Comparison of ENCODE assay signal across 8 cellular contexts in genomic region chr5:54985301-54986268, GRCh38. TPM values are rescaled to one million over a fixed set of nuclear protein-coding genes. Genes with fewer than 3 reads are reported as not detected.
A peak's percentile ranks its signal among the peaks of the same experiment; 100 is the strongest.
DNase-seq lines count a peak whose midpoint lies in the region; FAIRE-seq and TF ChIP-seq lines count a peak whose summit lies in the region.

A gene with protein sequence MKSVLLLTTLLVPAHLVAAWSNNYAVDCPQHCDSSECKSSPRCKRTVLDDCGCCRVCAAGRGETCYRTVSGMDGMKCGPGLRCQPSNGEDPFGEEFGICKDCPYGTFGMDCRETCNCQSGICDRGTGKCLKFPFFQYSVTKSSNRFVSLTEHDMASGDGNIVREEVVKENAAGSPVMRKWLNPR (minus strand): TSS chr5:54985593. CDS start chr5:54985517, 76 bp downstream.

- intact Hi-C loops in activated CD4-positive, alpha-beta memory T cell treated with anti-CD3 and anti-CD28 coated beads for 36 hours (cut with micrococcal nuclease): no loop called here
- intact Hi-C loops in colonic mucosa (cut with DNase I): no loop called here

- TF ChIP-seq CTCF in colonic mucosa (IDR thresholded peaks at IDR 0.05): no peak

- no peak within 1 kb of the TSS for H3K27ac ChIP-seq in subcutaneous abdominal adipose tissue (ENCODE audit: low read depth, low read length)
- no peak within 1 kb of the TSS for H3K27ac ChIP-seq in colonic mucosa

- no peak within 1 kb of the TSS for H3K27ac Mint-ChIP-seq in activated CD4-positive, alpha-beta memory T cell treated with anti-CD3 and anti-CD28 coated beads, Interleukin-2, amount 10 ng/mL, durations not matched to agents 7 days and 5 days
- H3K27ac Mint-ChIP-seq in activated CD4-positive, alpha-beta memory T cell treated with anti-CD3 and anti-CD28 coated beads for 36 hours: no peak within 1 kb of the TSS

- no peaks in the 10 kb centered on the region for H3K36me3 Mint-ChIP-seq in activated CD4-positive, alpha-beta memory T cell treated with anti-CD3 and anti-CD28 coated beads, Interleukin-2, amount 10 ng/mL, durations not matched to agents 7 days and 5 days (ENCODE audit: low read depth)
- H3K36me3 Mint-ChIP-seq in activated CD4-positive, alpha-beta memory T cell treated with anti-CD3 and anti-CD28 coated beads for 36 hours: no peaks in the 10 kb centered on the region

- H3K4me3 ChIP-seq in subcutaneous abdominal adipose tissue (ENCODE audit: low read depth in 1 of 5, low read length in 5 of 5) (peak within 1 kb of the TSS in 3 of 5 donors; percentile 8 to 41 (median 36)), colonic mucosa (no peak within 1 kb of the TSS)

- no peak for DNase-seq in activated CD4-positive, alpha-beta memory T cell treated with anti-CD3 and anti-CD28 coated beads, Interleukin-2, amount 10 ng/mL, durations not matched to agents 7 days and 5 days
- DNase-seq in activated CD4-positive, alpha-beta memory T cell treated with anti-CD3 and anti-CD28 coated beads for 36 hours: no peak
- DNase-seq in SW 1271 (lab: John Stamatoyannopoulos, UW) (peak; percentile 32 to 43), glomerular endothelial cell (ENCODE audit: extremely low read depth, low read depth, low spot score) (peak; percentile 93), COLO829 (ENCODE audit: low spot score) (no peak), colonic mucosa (no peak), RCC 7860 (ENCODE audit: low spot score) (no peak)

- no peak within 1 kb of the TSS for H3K9ac ChIP-seq in subcutaneous abdominal adipose tissue (ENCODE audit: low read length in 5 of 5)
- no peak within 1 kb of the TSS for H3K9ac ChIP-seq in colonic mucosa (ENCODE audit: low read depth in 2 of 2, low read length in 2 of 2)

- peaks cover 57% of the 10 kb centered on the region for H3K4me1 Mint-ChIP-seq in activated CD4-positive, alpha-beta memory T cell treated with anti-CD3 and anti-CD28 coated beads, Interleukin-2, amount 10 ng/mL, durations not matched to agents 7 days and 5 days
- H3K4me1 Mint-ChIP-seq in activated CD4-positive, alpha-beta memory T cell treated with anti-CD3 and anti-CD28 coated beads for 36 hours (ENCODE audit: low read depth): peaks cover 40% of the 10 kb centered on the region

- H3K4me1 ChIP-seq in subcutaneous abdominal adipose tissue (ENCODE audit: control insufficient read depth in 5 of 5, insufficient read depth in 5 of 5, low read length in 5 of 5) (peaks cover 0 to 7% (median 0%) of the 10 kb centered on the region in 5 donors), colonic mucosa (no peaks in the 10 kb centered on the region)

- H3K4me3 Mint-ChIP-seq in activated CD4-positive, alpha-beta memory T cell treated with anti-CD3 and anti-CD28 coated beads, Interleukin-2, amount 10 ng/mL, durations not matched to agents 7 days and 5 days: peak within 1 kb of the TSS; percentile 19
- no peak within 1 kb of the TSS for H3K4me3 Mint-ChIP-seq in activated CD4-positive, alpha-beta memory T cell treated with anti-CD3 and anti-CD28 coated beads for 36 hours

- no peak for FAIRE-seq in RCC 7860 (lab: Jason Lieb, UNC)

- no peaks in the 10 kb centered on the region for H3K9me3 ChIP-seq in subcutaneous abdominal adipose tissue (ENCODE audit: control insufficient read depth in 5 of 5, low read length in 5 of 5)
- no peaks in the 10 kb centered on the region for H3K9me3 ChIP-seq in colonic mucosa

- H3K9me3 Mint-ChIP-seq in activated CD4-positive, alpha-beta memory T cell treated with anti-CD3 and anti-CD28 coated beads, Interleukin-2, amount 10 ng/mL, durations not matched to agents 7 days and 5 days: peaks cover 2% of the 10 kb centered on the region
- no peaks in the 10 kb centered on the region for H3K9me3 Mint-ChIP-seq in activated CD4-positive, alpha-beta memory T cell treated with anti-CD3 and anti-CD28 coated beads for 36 hours

- H3K36me3 ChIP-seq in subcutaneous abdominal adipose tissue (ENCODE audit: control insufficient read depth in 5 of 5, insufficient read depth in 5 of 5, low read length in 5 of 5) (no peaks in the 10 kb centered on the region), colonic mucosa (no peaks in the 10 kb centered on the region)

- POLR2A ChIA-PET in activated CD4-positive, alpha-beta memory T cell treated with anti-CD3 and anti-CD28 coated beads, Interleukin-2, amount 10 ng/mL, durations not matched to agents 7 days and 5 days (lab: Charles Lee): interaction anchor here (1.1 to 2.0 kb wide), 2 partner anchors 52 to 149 kb away, joined by 3 to 6 read pairs; no protein-coding TSS in a partner anchor
- POLR2A ChIA-PET in activated CD4-positive, alpha-beta memory T cell treated with anti-CD3 and anti-CD28 coated beads for 36 hours (lab: Charles Lee): no interaction called here

- CTCF ChIA-PET in activated CD4-positive, alpha-beta memory T cell treated with anti-CD3 and anti-CD28 coated beads, Interleukin-2, amount 10 ng/mL, durations not matched to agents 7 days and 5 days (lab: Charles Lee): interaction anchor here (0.9 to 1.8 kb wide), 3 partner anchors 42 to 79 kb away, joined by 3 to 6 read pairs (median 4); no protein-coding TSS in a partner anchor
- CTCF ChIA-PET in activated CD4-positive, alpha-beta memory T cell treated with anti-CD3 and anti-CD28 coated beads for 36 hours (lab: Charles Lee): interaction anchor here (0.8 to 3.3 kb wide), 2 partner anchors 41 to 161 kb away, joined by 3 to 14 read pairs; no protein-coding TSS in a partner anchor

- H3K27me3 ChIP-seq in subcutaneous abdominal adipose tissue (ENCODE audit: control insufficient read depth in 5 of 5, insufficient read depth in 4 of 5, low read length in 5 of 5) (peaks cover 10 to 23% (median 11%) of the 10 kb centered on the region in 5 donors), colonic mucosa (no peaks in the 10 kb centered on the region)

- no peaks in the 10 kb centered on the region for H3K27me3 Mint-ChIP-seq in activated CD4-positive, alpha-beta memory T cell treated with anti-CD3 and anti-CD28 coated beads, Interleukin-2, amount 10 ng/mL, durations not matched to agents 7 days and 5 days
- H3K27me3 Mint-ChIP-seq in activated CD4-positive, alpha-beta memory T cell treated with anti-CD3 and anti-CD28 coated beads for 36 hours: no peaks in the 10 kb centered on the region

RNA-seq across cellular contexts. Expression of the gene that starts here (rescaled TPM):
- total RNA-seq in activated CD4-positive, alpha-beta memory T cell treated with anti-CD3 and anti-CD28 coated beads, Interleukin-2, amount 10 ng/mL, durations not matched to agents 7 days and 5 days: under 1 TPM; 0.76 to 0.83 TPM
- total RNA-seq in activated CD4-positive, alpha-beta memory T cell treated with anti-CD3 and anti-CD28 coated beads for 36 hours: under 1 TPM; 0.45 to 0.56 TPM
- total RNA-seq in glomerular endothelial cell (188 and 285 TPM in 2 replicates), colonic mucosa (under 1 TPM in 1 of 2 donors, not detected in 1; 0.29 TPM)

Comparison
In these comparisons a context has a peak if more than half of its experiments do, and no peak if none do; other contexts are left out.
1. RNA of the gene that starts here (total RNA-seq): 188 to 285 TPM in glomerular endothelial cell; 0.76 to 0.83 TPM in activated CD4-positive, alpha-beta memory T cell treated with anti-CD3 and anti-CD28 coated beads, Interleukin-2, amount 10 ng/mL, durations not matched to agents 7 days and 5 days, 0.45 to 0.56 TPM in activated CD4-positive, alpha-beta memory T cell treated with anti-CD3 and anti-CD28 coated beads for 36 hours and 0.29 TPM in colonic mucosa; every median in the first group is over 100 times any median in the second.
2. DNase-seq: peak in SW 1271 (2 of 2) and glomerular endothelial cell (single experiment); none in activated CD4-positive, alpha-beta memory T cell treated with anti-CD3 and anti-CD28 coated beads, Interleukin-2, amount 10 ng/mL, durations not matched to agents 7 days and 5 days (single experiment), activated CD4-positive, alpha-beta memory T cell treated with anti-CD3 and anti-CD28 coated beads for 36 hours (single experiment), COLO829 (single experiment), colonic mucosa (single experiment) and RCC 7860 (single experiment).